In genomic region chr17:75517277-75517865, GRCh38 we compare ENCODE assay signal across 8 cellular contexts. TPM values are rescaled to one million over a fixed set of nuclear protein-coding genes. Genes with fewer than 3 reads are reported as not detected.
A peak's percentile ranks its signal among the peaks of the same experiment; 100 is the strongest.
DNase-seq lines count a peak whose midpoint lies in the region; ATAC-seq and TF ChIP-seq lines count a peak whose summit lies in the region.

No MANE protein-coding gene starts in this region.

- peak overlapping the region; percentile 91 to 100 (median 98) for H3K4me2 ChIP-seq in BLaER1 treated with 17β-estradiol and CSF1 and Interleukin-3, amounts not matched to agents 10 nM and 100 nM

- no peaks in the 10 kb centered on the region for H3K9me3 ChIP-seq in BLaER1 treated with 17β-estradiol and CSF1 and Interleukin-3, amounts not matched to agents 10 nM and 100 nM (replicated peaks in 1 of 11)
- no peaks in the 10 kb centered on the region for H3K9me3 ChIP-seq in stomach smooth muscle (ENCODE audit: control insufficient read depth in 2 of 2, low read length in 2 of 2)

- no peak for DNase-seq in kidney epithelial cell (ENCODE audit: low read depth)
- DNase-seq in NCI-H2171 (lab: John Stamatoyannopoulos, UW): no peak

- H3K27ac ChIP-seq in BLaER1 treated with 17β-estradiol and CSF1 and Interleukin-3, amounts not matched to agents 10 nM and 100 nM: peak overlapping the region in 9 of 11 experiments; percentile 53 to 89 (median 78); a peak in 13 of 22 replicates
- H3K27ac ChIP-seq in stomach smooth muscle (ENCODE audit: low read length): no peak overlapping the region

- no peak for TF ChIP-seq CTCF in kidney epithelial cell (IDR thresholded peaks at IDR 0.05; ENCODE audit: insufficient read depth, low read length, poor library complexity, severe bottlenecking)

- peaks cover 2% of the 10 kb centered on the region for H3K36me3 Mint-ChIP-seq in IgD-negative memory B cell
- H3K36me3 Mint-ChIP-seq in activated naive CD8-positive, alpha-beta T cell: peaks cover 11% of the 10 kb centered on the region

- peaks cover 3 to 60% (median 41%) of the 10 kb centered on the region in 11 experiments; a peak in 19 of 22 replicates for H4K20me1 ChIP-seq in BLaER1 treated with 17β-estradiol and CSF1 and Interleukin-3, amounts not matched to agents 10 nM and 100 nM

- no peak for ATAC-seq in GM19397 (IDR thresholded peaks at IDR 0.05; ENCODE audit: unreplicated experiment)
- no peak for ATAC-seq in GM18511 (IDR thresholded peaks at IDR 0.05; ENCODE audit: unreplicated experiment)

- peak overlapping the region; percentile 75 to 98 (median 96) for H3K4me3 ChIP-seq in BLaER1 treated with 17β-estradiol and CSF1 and Interleukin-3, amounts not matched to agents 10 nM and 100 nM
- H3K4me3 ChIP-seq in kidney epithelial cell (ENCODE audit: low read depth, low read length) (peak overlapping the region; percentile 89), stomach smooth muscle (ENCODE audit: low read length in 2 of 2) (peak overlapping the region; percentile 68 to 81)

- H3K36me3 ChIP-seq in BLaER1 treated with 17β-estradiol and CSF1 and Interleukin-3, amounts not matched to agents 10 nM and 100 nM: peaks cover 33 to 54% (median 49%) of the 10 kb centered on the region in 11 experiments
- peaks cover 3% of the 10 kb centered on the region for H3K36me3 ChIP-seq in kidney epithelial cell (ENCODE audit: control insufficient read depth, insufficient read depth, low read length)
- H3K36me3 ChIP-seq in stomach smooth muscle (ENCODE audit: control insufficient read depth in 2 of 2, insufficient read depth in 2 of 2, low read length in 2 of 2): peaks cover 0 to 3% of the 10 kb centered on the region in 2 donors

- H3K4me3 Mint-ChIP-seq in IgD-negative memory B cell: peak overlapping the region; percentile 79 to 92 (median 86)
- H3K4me3 Mint-ChIP-seq in activated naive CD8-positive, alpha-beta T cell: peak overlapping the region; percentile 87

- peaks cover 14 to 17% (median 15%) of the 10 kb centered on the region in 3 donors for H3K4me1 Mint-ChIP-seq in IgD-negative memory B cell
- H3K4me1 Mint-ChIP-seq in activated naive CD8-positive, alpha-beta T cell (ENCODE audit: low read depth): peaks cover 22% of the 10 kb centered on the region

- no peaks in the 10 kb centered on the region for H3K27me3 ChIP-seq in BLaER1 treated with 17β-estradiol and CSF1 and Interleukin-3, amounts not matched to agents 10 nM and 100 nM
- H3K27me3 ChIP-seq in kidney epithelial cell (ENCODE audit: control insufficient read depth, insufficient read depth, low read length) (no peaks in the 10 kb centered on the region), stomach smooth muscle (ENCODE audit: control insufficient read depth in 1 of 2, insufficient read depth in 2 of 2, low read length in 2 of 2) (no peaks in the 10 kb centered on the region)

- peaks cover 3% of the 10 kb centered on the region for H3K27me3 Mint-ChIP-seq in IgD-negative memory B cell
- H3K27me3 Mint-ChIP-seq in activated naive CD8-positive, alpha-beta T cell: no peaks in the 10 kb centered on the region

- H3K27ac Mint-ChIP-seq in IgD-negative memory B cell: peak overlapping the region; percentile 5 to 89 (median 76)
- H3K27ac Mint-ChIP-seq in activated naive CD8-positive, alpha-beta T cell: peak overlapping the region; percentile 88

- peak overlapping the region; percentile 76 to 94 (median 84) for H3K9ac ChIP-seq in BLaER1 treated with 17β-estradiol and CSF1 and Interleukin-3, amounts not matched to agents 10 nM and 100 nM
- H3K9ac ChIP-seq in stomach smooth muscle (ENCODE audit: low read length in 2 of 2): peak overlapping the region; percentile 36 to 57

- H3K9me3 Mint-ChIP-seq in IgD-negative memory B cell: no peaks in the 10 kb centered on the region
- H3K9me3 Mint-ChIP-seq in activated naive CD8-positive, alpha-beta T cell (ENCODE audit: low read depth): no peaks in the 10 kb centered on the region

- H3K4me1 ChIP-seq in BLaER1 treated with 17β-estradiol and CSF1 and Interleukin-3, amounts not matched to agents 10 nM and 100 nM: peaks cover 44 to 52% (median 46%) of the 10 kb centered on the region in 10 experiments
- peaks cover 42% of the 10 kb centered on the region for H3K4me1 ChIP-seq in stomach smooth muscle (ENCODE audit: control insufficient read depth, insufficient read depth, low read length)

RNA-seq across cellular contexts. Expression of gene TSEN54, which starts 1.0 kb away (rescaled TPM):
- polyA plus RNA-seq in IgD-negative memory B cell: 34.9 TPM
- total RNA-seq in kidney epithelial cell: 22.5 and 23.5 TPM in 2 replicates

RNA-seq across cellular contexts. Expression of gene CASKIN2, which starts 2.0 kb away (rescaled TPM):
- not detected for polyA plus RNA-seq in IgD-negative memory B cell
- total RNA-seq in kidney epithelial cell: 14.7 and 18.3 TPM in 2 replicates

RNA-seq across cellular contexts. Expression of gene LLGL2, which starts 8.1 kb away (rescaled TPM):
- polyA plus RNA-seq in IgD-negative memory B cell: 21.8 TPM
- total RNA-seq in kidney epithelial cell: 50.6 and 61.8 TPM in 2 replicates
